ENCODE assay signal across 32 cellular contexts in genomic region chr9:5122542-5122941, GRCh38.
"Had no signal": no experiment of that assay in that cellular context is flagged by ENCODE, and none has a peak within 500 bp of the region (broad histone marks: within the 10 kb centered on the region; RNA-seq: fewer than 3 reads in every experiment).

No MANE protein-coding gene starts in this region.

- H3K27me3 Mint-ChIP-seq: activated B cell treated with CpG ODN at 0.5 μM for 24 hours; activated CD8-positive, alpha-beta T cell treated with anti-CD3 and anti-CD28 coated beads for 36 hours; activated naive CD4-positive, alpha-beta T cell treated with anti-CD3 and anti-CD28 coated beads, Interleukin-2, amount 10 ng/mL, durations not matched to agents 7 days and 5 days; activated naive CD8-positive, alpha-beta T cell; T-helper 17 cell had no signal

- ATAC-seq: activated CD4-positive, CD25-positive, alpha-beta regulatory T cell treated with anti-CD3 and anti-CD28 coated beads, Interleukin-2, amount 50 U/mL, for 24 hours; activated CD8-positive, alpha-beta T cell treated with anti-CD3 and anti-CD28 coated beads for 36 hours; activated T-cell treated with anti-CD3 and anti-CD28 coated beads, Interleukin-2, amount 50 U/mL, for 4 hours; esophagus mucosa; gastrocnemius medialis; heart left ventricle; T-helper 17 cell had no signal

- H3K27ac Mint-ChIP-seq: activated B cell treated with CpG ODN at 0.5 μM for 24 hours; activated CD8-positive, alpha-beta T cell treated with anti-CD3 and anti-CD28 coated beads for 36 hours; activated naive CD4-positive, alpha-beta T cell treated with anti-CD3 and anti-CD28 coated beads, Interleukin-2, amount 10 ng/mL, durations not matched to agents 7 days and 5 days; activated naive CD8-positive, alpha-beta T cell; T-helper 17 cell; T-helper 2 cell treated with Interferon-gamma antibody and Interleukin-4, amounts not matched to agents 5 μg/mL and 100 μg/mL, for 36 hours had no signal

- H3K4me1 ChIP-seq: colonic mucosa, heart left ventricle had no signal

- H3K36me3 ChIP-seq: brain microvascular endothelial cell, WERI-Rb-1 had no signal

- H3K4me1 Mint-ChIP-seq: activated B cell treated with CpG ODN at 0.5 μM for 24 hours; activated naive CD4-positive, alpha-beta T cell treated with anti-CD3 and anti-CD28 coated beads, Interleukin-2, amount 10 ng/mL, durations not matched to agents 7 days and 5 days had no signal

- H3K9me3 ChIP-seq: colonic mucosa, gastrocnemius medialis had no signal

- H3K4me3 ChIP-seq: cardiac muscle cell, colonic mucosa, gastrocnemius medialis, heart left ventricle had no signal

- H3K9me3 Mint-ChIP-seq: activated B cell treated with CpG ODN at 0.5 μM for 24 hours; activated CD8-positive, alpha-beta T cell treated with anti-CD3 and anti-CD28 coated beads for 36 hours; activated naive CD4-positive, alpha-beta T cell treated with anti-CD3 and anti-CD28 coated beads, Interleukin-2, amount 10 ng/mL, durations not matched to agents 7 days and 5 days; activated T-cell treated with anti-CD3 and anti-CD28 coated beads, Interleukin-2, amount 50 U/mL, for 4 hours had no signal

- H3K4me3 Mint-ChIP-seq: activated B cell treated with CpG ODN at 0.5 μM for 24 hours; activated CD8-positive, alpha-beta T cell treated with anti-CD3 and anti-CD28 coated beads for 36 hours; activated naive CD4-positive, alpha-beta T cell treated with anti-CD3 and anti-CD28 coated beads, Interleukin-2, amount 10 ng/mL, durations not matched to agents 7 days and 5 days; activated naive CD8-positive, alpha-beta T cell; activated T-cell treated with anti-CD3 and anti-CD28 coated beads, Interleukin-2, amount 50 U/mL, for 4 hours; T-helper 17 cell; T-helper 2 cell treated with Interferon-gamma antibody and Interleukin-4, amounts not matched to agents 5 μg/mL and 100 μg/mL, for 36 hours had no signal

- DNase-seq: activated B cell treated with CpG ODN at 0.5 μM for 24 hours; activated CD4-positive, alpha-beta T cell treated with anti-CD3 and anti-CD28 coated beads for 48 hours; activated CD4-positive, alpha-beta T cell treated with anti-CD3 and anti-CD28 coated beads, Interleukin-2, amount 50 U/mL, for 1 hour; activated CD4-positive, alpha-beta T cell treated with anti-CD3 and anti-CD28 coated beads, Interleukin-2, amount 50 U/mL, for 48 hours; activated CD8-positive, alpha-beta memory T cell treated with anti-CD3 and anti-CD28 coated beads for 24 hours; activated CD8-positive, alpha-beta T cell treated with anti-CD3 and anti-CD28 coated beads for 36 hours; activated gamma-delta T cell; activated naive CD4-positive, alpha-beta T cell; activated naive CD4-positive, alpha-beta T cell treated with anti-CD3 and anti-CD28 coated beads, Interleukin-2, amount 10 ng/mL, durations not matched to agents 7 days and 5 days; activated T-cell treated with anti-CD3 and anti-CD28 coated beads, Interleukin-2, amount 50 U/mL, for 4 hours; amniotic stem cell; anterior cingulate cortex; brain microvascular endothelial cell; central memory CD4-positive, alpha-beta T cell; cerebellar nuclear complex; colonic mucosa; effector CD8-positive, alpha-beta T cell; foreskin fibroblast; gastrocnemius medialis; glutamatergic neuron; heart left ventricle; T-helper 1 cell; T-helper 17 cell; T1000; WERI-Rb-1 had no signal

- H3K27ac ChIP-seq: brain microvascular endothelial cell, cardiac muscle cell, colonic mucosa, gastrocnemius medialis, heart left ventricle, WERI-Rb-1 had no signal

- H3K27me3 ChIP-seq: brain microvascular endothelial cell, cardiac muscle cell, colonic mucosa, gastrocnemius medialis, heart left ventricle had no signal

- FAIRE-seq: endometrium, endothelial cell of umbilical vein had no signal
